Comparison of ENCODE assay signal across 22 cellular contexts in the genomic region with DNA sequence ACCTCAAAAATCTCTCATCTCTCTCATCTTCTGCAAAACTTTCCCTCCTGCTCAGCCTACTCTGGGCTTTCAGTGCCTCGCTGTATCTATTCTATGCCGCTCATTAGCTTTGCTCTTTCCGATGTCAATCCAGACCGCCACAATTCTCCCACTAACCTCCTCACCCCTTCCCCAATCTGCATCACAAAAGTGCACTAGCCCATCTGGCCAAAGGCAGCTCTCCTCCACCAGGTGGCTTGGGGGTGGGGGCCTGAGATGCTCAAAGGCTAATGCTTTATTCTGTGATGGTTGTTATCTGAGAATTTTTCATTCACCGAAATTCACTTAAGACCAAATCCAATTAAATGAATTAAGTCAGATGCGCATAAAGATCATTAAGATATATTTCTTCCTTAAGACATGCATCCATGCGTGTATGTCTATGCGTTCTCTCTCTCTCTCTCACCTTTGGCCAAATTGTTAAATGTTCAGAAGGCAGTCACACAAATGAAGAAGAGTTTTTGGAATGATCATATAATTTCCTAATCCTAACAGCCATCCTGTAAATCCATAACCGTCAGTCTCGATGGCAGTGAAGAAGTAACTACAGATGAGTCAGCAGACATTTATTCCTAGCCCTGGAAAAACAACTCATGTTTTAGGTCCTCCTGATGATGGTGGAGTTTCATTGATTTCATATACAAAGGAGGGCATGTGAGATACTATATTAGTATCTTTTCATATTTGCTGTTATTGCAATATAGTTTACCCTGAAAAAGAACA.
DNase-seq lines count a peak whose midpoint lies in the region; ATAC-seq and TF ChIP-seq lines count a peak whose summit lies in the region.
"Had no signal": no experiment of that assay in that cellular context is flagged by ENCODE, and none has a peak within 500 bp of the region (broad histone marks: within the 10 kb centered on the region; RNA-seq: fewer than 3 reads in every experiment).

No MANE protein-coding gene starts in this region.

- H3K27ac Mint-ChIP-seq in GM23338 (no peak overlapping the region), endodermal cell (no peak overlapping the region), neural progenitor cell (no peak overlapping the region)
- H3K27ac Mint-ChIP-seq: activated CD4-positive, alpha-beta T cell treated with anti-CD3 and anti-CD28 coated beads, Interleukin-2, amount 10 ng/mL, durations not matched to agents 7 days and 5 days; nephron; progenitor cell of endocrine pancreas; stimulated activated naive CD8-positive, alpha-beta T cell treated with anti-CD3 and anti-CD28 coated beads, Interleukin-15, Interleukin-2, amounts not matched to agents 100 ng/mL and 50 ng/mL, for 24 hours had no signal

- H3K4me2 ChIP-seq in GM23338 (peak overlapping the region; percentile 61), neural progenitor cell (peak overlapping the region; percentile 66)

- WGBS in endodermal cell (ENCODE audit: insufficient coverage in 1 of 2, insufficient read length in 1 of 2), 2 experiments = 33 to 66% methylated on average over 1 to 10 of the region's 10 CpGs

- H3F3A ChIP-seq in GM23338 (replicated peaks; ENCODE audit: low read depth) = no peaks in the 10 kb centered on the region
- H3F3A ChIP-seq in neural progenitor cell (ENCODE audit: low read depth) = peaks cover 32% of the 10 kb centered on the region

- no peaks in the 10 kb centered on the region for H3K9me3 Mint-ChIP-seq in GM23338
- no peaks in the 10 kb centered on the region for H3K9me3 Mint-ChIP-seq in endodermal cell
- peaks cover 3% of the 10 kb centered on the region for H3K9me3 Mint-ChIP-seq in neural progenitor cell
- H3K9me3 Mint-ChIP-seq: activated CD4-positive, alpha-beta T cell treated with anti-CD3 and anti-CD28 coated beads, Interleukin-2, amount 10 ng/mL, durations not matched to agents 7 days and 5 days; nephron; stimulated activated naive CD8-positive, alpha-beta T cell treated with anti-CD3 and anti-CD28 coated beads, Interleukin-15, Interleukin-2, amounts not matched to agents 100 ng/mL and 50 ng/mL, for 24 hours had no signal

- H4K20me1 ChIP-seq in GM23338 (replicated peaks; ENCODE audit: insufficient read depth) (no peaks in the 10 kb centered on the region), neural progenitor cell (ENCODE audit: low read depth) (peaks cover 43% of the 10 kb centered on the region)

- peak; percentile 98 for ATAC-seq in GM23338
- ATAC-seq in HG03342 (IDR thresholded peaks at IDR 0.05; ENCODE audit: unreplicated experiment) = no peak
- ATAC-seq in GM21825 (IDR thresholded peaks at IDR 0.05; ENCODE audit: unreplicated experiment) = no peak
- ATAC-seq: left cardiac atrium had no signal

- DNase-seq in GM23338 (ENCODE audit: low spot score) (peak; percentile 94), NCI-H82 treated with DMSO at 0.1 percent for 48 hours (lab: John Stamatoyannopoulos, UW; ENCODE audit: unreplicated experiment) (peak; percentile 88), endodermal cell (peak; percentile 80), neural progenitor cell (ENCODE audit: low spot score) (peak; percentile 86), cerebellar cortex (ENCODE audit: low spot score) (no peak), NCI-H2107 treated with DMSO at 0.1 percent for 48 hours (lab: John Stamatoyannopoulos, UW; ENCODE audit: unreplicated experiment) (no peak)
- DNase-seq: activated CD4-positive, alpha-beta T cell treated with anti-CD3 and anti-CD28 coated beads, Interleukin-2, amount 10 ng/mL, durations not matched to agents 7 days and 5 days; effector memory CD4-positive, alpha-beta T cell; EL; IMR-90; left cardiac atrium; midbrain; NCI-H187 treated with DMSO at 0.1 percent for 48 hours; stimulated activated CD4-positive, alpha-beta T cell treated with anti-CD3 and anti-CD28 coated beads, Interleukin-2, amount 100 ng/mL, for 48 hours; SW 1271; transverse colon had no signal

- H3K27ac ChIP-seq in GM23338 (ENCODE audit: low read depth) = peak overlapping the region; percentile 47; the same call in 1 of the 2 replicates
- peak overlapping the region; percentile 54 for H3K27ac ChIP-seq in endodermal cell (ENCODE audit: low read depth, low read length)
- H3K27ac ChIP-seq in neural progenitor cell = peak overlapping the region; percentile 13
- H3K27ac ChIP-seq: transverse colon had no signal

- H3K27me3 Mint-ChIP-seq in GM23338 (ENCODE audit: insufficient read depth, low read depth, poor library complexity) (no peaks in the 10 kb centered on the region), endodermal cell (ENCODE audit: insufficient read depth) (no peaks in the 10 kb centered on the region), neural progenitor cell (ENCODE audit: insufficient read depth, low read depth) (peaks cover 2% of the 10 kb centered on the region)
- H3K27me3 Mint-ChIP-seq: activated CD4-positive, alpha-beta T cell treated with anti-CD3 and anti-CD28 coated beads, Interleukin-2, amount 10 ng/mL, durations not matched to agents 7 days and 5 days; progenitor cell of endocrine pancreas; stimulated activated naive CD8-positive, alpha-beta T cell treated with anti-CD3 and anti-CD28 coated beads, Interleukin-15, Interleukin-2, amounts not matched to agents 100 ng/mL and 50 ng/mL, for 24 hours had no signal

- TF ChIP-seq CTCF in GM23338 (conservative IDR thresholded peaks at IDR 0.05; ENCODE audit: low read depth in 2 of 2) (peak; percentile 36 to 54), endodermal cell (conservative IDR thresholded peaks at IDR 0.05) (peak; percentile 73), neural progenitor cell (IDR thresholded peaks at IDR 0.05) (peak; percentile 50)

- H3K36me3 ChIP-seq in GM23338 (ENCODE audit: insufficient read depth) (no peaks in the 10 kb centered on the region), endodermal cell (ENCODE audit: control insufficient read depth, insufficient read depth, low read length) (no peaks in the 10 kb centered on the region), neural progenitor cell (no peaks in the 10 kb centered on the region)
- H3K36me3 ChIP-seq: transverse colon had no signal

- no peaks in the 10 kb centered on the region for H3K9me2 ChIP-seq in GM23338 (ENCODE audit: insufficient read depth)

- H3K79me2 ChIP-seq in GM23338 (replicated peaks; ENCODE audit: insufficient read depth) (peaks cover 64% of the 10 kb centered on the region), neural progenitor cell (ENCODE audit: low read depth) (peaks cover 85% of the 10 kb centered on the region)

- H3K9me3 ChIP-seq in endodermal cell (ENCODE audit: control insufficient read depth, low read length) (peaks cover 4% of the 10 kb centered on the region), neural progenitor cell (ENCODE audit: low read depth) (no peaks in the 10 kb centered on the region)
- H3K9me3 ChIP-seq: transverse colon had no signal

- no peaks in the 10 kb centered on the region for H3K27me3 ChIP-seq in GM23338 (ENCODE audit: insufficient read depth)
- peaks cover 7% of the 10 kb centered on the region for H3K27me3 ChIP-seq in endodermal cell (ENCODE audit: control insufficient read depth, insufficient read depth, low read length, poor library complexity, severe bottlenecking)
- H3K27me3 ChIP-seq in neural progenitor cell = no peaks in the 10 kb centered on the region
- H3K27me3 ChIP-seq: transverse colon had no signal

- H3K4me3 Mint-ChIP-seq in GM23338 (no peak overlapping the region), endodermal cell (no peak overlapping the region), neural progenitor cell (no peak overlapping the region)
- H3K4me3 Mint-ChIP-seq: activated CD4-positive, alpha-beta T cell treated with anti-CD3 and anti-CD28 coated beads, Interleukin-2, amount 10 ng/mL, durations not matched to agents 7 days and 5 days; nephron; stimulated activated naive CD8-positive, alpha-beta T cell treated with anti-CD3 and anti-CD28 coated beads, Interleukin-15, Interleukin-2, amounts not matched to agents 100 ng/mL and 50 ng/mL, for 24 hours had no signal

- H3K4me1 ChIP-seq in GM23338 (ENCODE audit: insufficient read depth) (peaks cover 53% of the 10 kb centered on the region), endodermal cell (ENCODE audit: control insufficient read depth, insufficient read depth, low read length) (peaks cover 12% of the 10 kb centered on the region), neural progenitor cell (peaks cover 85% of the 10 kb centered on the region)

- H3K4me1 Mint-ChIP-seq in GM23338 (peaks cover 28% of the 10 kb centered on the region), endodermal cell (peaks cover 7% of the 10 kb centered on the region), neural progenitor cell (peaks cover 19% of the 10 kb centered on the region)
- H3K4me1 Mint-ChIP-seq: nephron had no signal

- H3K4me3 ChIP-seq in GM23338 (0 out of 2 replicates have a peak overlapping the region, but pooled peaks have one; percentile 1), endodermal cell (ENCODE audit: low read length) (no peak overlapping the region), neural progenitor cell (no peak overlapping the region)
- H3K4me3 ChIP-seq: skin epidermis, transverse colon had no signal

- no peaks in the 10 kb centered on the region; the same call in 2 of the 3 replicates for H3K36me3 Mint-ChIP-seq in GM23338 (ENCODE audit: low read depth)
- H3K36me3 Mint-ChIP-seq in endodermal cell (ENCODE audit: low read depth) = no peaks in the 10 kb centered on the region
- no peaks in the 10 kb centered on the region for H3K36me3 Mint-ChIP-seq in neural progenitor cell

- no peak overlapping the region for H3K9ac ChIP-seq in endodermal cell (ENCODE audit: extremely low read depth, low read length, poor library complexity, severe bottlenecking)
- H3K9ac ChIP-seq in neural progenitor cell = no peak overlapping the region

- H2AFZ ChIP-seq in GM23338 (no peak overlapping the region), neural progenitor cell (replicated peaks) (no peak overlapping the region)

TF ChIP-seq in GM23338, 12 proteins besides CTCF, POLR2A, EP300 and RAD21 (continues in another document):
- TF ChIP-seq ZNF331 (CRISPR knock-in tag; IDR thresholded peaks at IDR 0.05; ENCODE audit: low read depth) (no peak), NANOG (IDR thresholded peaks at IDR 0.05; ENCODE audit: borderline replicate concordance) (peak; percentile 31; the same call in 1 of the 2 replicates)

Comparison
In these comparisons a context has a peak if more than half of its experiments do, and no peak if none do; other contexts are left out.
1. DNase-seq: peak in GM23338 (single experiment), NCI-H82 treated with DMSO at 0.1 percent for 48 hours (single experiment), endodermal cell (single experiment) and neural progenitor cell (single experiment); none in cerebellar cortex (single experiment) and NCI-H2107 treated with DMSO at 0.1 percent for 48 hours (single experiment).
2. Peak in every context shown above with its lines, with median percentiles within 50 percentile points of each other: H3K27ac ChIP-seq and CTCF ChIP-seq.